ENCODE assay signal across 21 cellular contexts in the genomic region with DNA sequence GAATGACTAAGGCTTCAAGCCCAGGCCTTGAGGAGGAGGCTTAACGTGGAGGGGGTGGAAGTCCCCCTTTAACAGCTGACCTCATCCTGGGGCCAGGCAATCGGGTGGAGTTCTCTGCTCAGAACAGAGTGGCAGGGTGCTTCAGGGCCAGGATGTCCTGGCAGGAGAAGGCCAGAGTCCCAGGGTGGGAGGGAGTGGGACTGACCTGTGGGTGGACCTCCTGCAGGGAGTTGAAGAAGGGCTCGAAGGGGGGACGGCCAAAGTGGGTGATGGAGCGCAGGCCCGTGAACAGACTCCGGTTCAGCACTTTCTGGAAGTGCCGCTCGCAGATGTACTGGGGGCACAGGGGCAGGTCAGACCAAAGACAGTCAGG. TPM values are rescaled to one million over a fixed set of nuclear protein-coding genes. Genes with fewer than 3 reads are reported as not detected.
"Had no signal": no experiment of that assay in that cellular context is flagged by ENCODE, and none has a peak within 500 bp of the region (broad histone marks: within the 10 kb centered on the region; RNA-seq: fewer than 3 reads in every experiment).

No MANE protein-coding gene starts in this region.

- H3K27ac ChIP-seq: brain microvascular endothelial cell, ovary had no signal

- H3K9me3 ChIP-seq: ovary had no signal

- ATAC-seq: activated T-cell treated with anti-CD3 and anti-CD28 coated beads, Interleukin-2, amount 50 U/mL, for 4 hours; SK-N-SH treated with all-trans-retinoic acid at 6 μM for 48 hours; stimulated activated naive CD8-positive, alpha-beta T cell treated with anti-CD3 and anti-CD28 coated beads, Interleukin-15, Interleukin-2, amounts not matched to agents 100 U/mL and 50 U/mL, for 24 hours had no signal

- DNase-seq: activated CD4-positive, CD25-positive, alpha-beta regulatory T cell treated with anti-CD3 and anti-CD28 coated beads, Interleukin-2, amount 50 U/mL, for 72 hours; activated gamma-delta T cell; activated T-cell treated with anti-CD3 and anti-CD28 coated beads, Interleukin-2, amount 50 U/mL, for 4 hours; anterior cingulate cortex; brain microvascular endothelial cell; cerebellar nuclear complex; effector memory CD4-positive, alpha-beta T cell; foreskin melanocyte; midbrain; stimulated activated CD4-positive, alpha-beta T cell treated with anti-CD3 and anti-CD28 coated beads, Interleukin-15, amount 100 ng/mL, for 24 hours; stimulated activated CD4-positive, alpha-beta T cell treated with anti-CD3 and anti-CD28 coated beads, Interleukin-4, amount 100 ng/mL, for 24 hours; stimulated activated naive CD8-positive, alpha-beta T cell treated with anti-CD3 and anti-CD28 coated beads, Interleukin-15, Interleukin-2, amounts not matched to agents 100 U/mL and 50 U/mL, for 24 hours; T-helper 1 cell; T1000; trophoblast cell had no signal

- H3K4me3 ChIP-seq: lung, ovary had no signal

- H3K36me3 ChIP-seq: brain microvascular endothelial cell, ovary had no signal

- H3K27me3 ChIP-seq: ovary had no signal

RNA-seq across cellular contexts. Expression of gene DUOX2, which starts 19.6 kb away (rescaled TPM):
- total RNA-seq: fibroblast of lung, myocyte had no signal
- polyA plus RNA-seq: fibroblast of lung had no signal

RNA-seq across cellular contexts. Expression of gene DUOXA2, which starts 19.8 kb away (rescaled TPM):
- total RNA-seq: activated T-cell treated with anti-CD3 and anti-CD28 coated beads, Interleukin-2, amount 50 U/mL, for 4 hours; fibroblast of lung; myocyte; neural crest cell had no signal
- polyA plus RNA-seq: fibroblast of lung had no signal

RNA-seq across cellular contexts. Expression of gene DUOXA1, which starts 35.3 kb away (rescaled TPM):
- total RNA-seq: fibroblast of lung, myocyte, neural crest cell had no signal
- polyA plus RNA-seq: fibroblast of lung had no signal

RNA-seq across cellular contexts. Expression of gene DUOX1, which starts 35.5 kb away (rescaled TPM):
- total RNA-seq: fibroblast of lung, myocyte, neural crest cell had no signal
- polyA plus RNA-seq: fibroblast of lung had no signal
